In genomic region chr6:30724906-30725667, GRCh38 we compare ENCODE assay signal across 1 cellular context.
TF ChIP-seq lines count a peak whose summit lies in the region.

No MANE protein-coding gene starts in this region.

TF ChIP-seq in K562, 482 proteins besides CTCF, POLR2A, EP300 and RAD21 (continues in another document):
- TF ChIP-seq ILF3 (IDR thresholded peaks at IDR 0.05; ENCODE audit: borderline replicate concordance) (no peak), KDM5B (IDR thresholded peaks at IDR 0.05; ENCODE audit: insufficient replicate concordance, low read depth, low read length) (peak; percentile 35), HDAC2 (IDR thresholded peaks at IDR 0.05) (no peak), FUS (optimal IDR thresholded peaks at IDR 0.05; ENCODE audit: low read depth, low read length) (no peak), TGIF2 (CRISPR knock-in tag; IDR thresholded peaks at IDR 0.05) (no peak), NFXL1 (CRISPR knock-in tag; IDR thresholded peaks at IDR 0.05) (no peak), ELF4 (CRISPR knock-in tag; IDR thresholded peaks at IDR 0.05) (peak; percentile 77; the same call in 1 of the 2 replicates), MYNN (IDR thresholded peaks at IDR 0.05) (peak; percentile 73), MYNN (CRISPR knock-in tag; IDR thresholded peaks at IDR 0.05) (no peak), HBP1 (CRISPR knock-in tag; IDR thresholded peaks at IDR 0.05) (peak; percentile 63; the same call in 1 of the 2 replicates), BRCA1 (IDR thresholded peaks at IDR 0.05) (no peak), BRCA1 (CRISPR knock-in tag; IDR thresholded peaks at IDR 0.05) (no peak), ZNF445 (CRISPR knock-in tag; IDR thresholded peaks at IDR 0.05; ENCODE audit: low read depth) (peak; percentile 45; the same call in 1 of the 2 replicates), ZBED1 (IDR thresholded peaks at IDR 0.05) (peak; percentile 59; the same call in 1 of the 2 replicates), SRF (CRISPR knock-in tag; IDR thresholded peaks at IDR 0.05) (no peak), POLR2AphosphoS2 (IDR thresholded peaks at IDR 0.05; ENCODE audit: low read length) (peak; percentile 55), OTX1 (CRISPR knock-in tag; IDR thresholded peaks at IDR 0.05) (peak; percentile 94), MAFK (IDR thresholded peaks at IDR 0.05; ENCODE audit: low read length) (no peak), L3MBTL2 (IDR thresholded peaks at IDR 0.05) (peak; percentile 24; the same call in 1 of the 2 replicates), PHTF2 (CRISPR knock-in tag; IDR thresholded peaks at IDR 0.05) (no peak), RAD51 (IDR thresholded peaks at IDR 0.05; ENCODE audit: borderline replicate concordance, low read depth) (no peak), ZBTB26 (CRISPR knock-in tag; IDR thresholded peaks at IDR 0.05) (0 out of 2 replicates have a peak, but pooled peaks have one; percentile 12), ZNF311 (CRISPR knock-in tag; IDR thresholded peaks at IDR 0.05) (no peak), KDM4B (IDR thresholded peaks at IDR 0.05; ENCODE audit: borderline replicate concordance in 2 of 2, low read depth in 1 of 2) (no peak), FOXP1 (CRISPR knock-in tag; IDR thresholded peaks at IDR 0.05) (0 out of 2 replicates have a peak, but pooled peaks have one; percentile 21), NFIC (IDR thresholded peaks at IDR 0.05) (no peak), SMAD3 (CRISPR knock-in tag; conservative IDR thresholded peaks at IDR 0.05) (0 out of 2 replicates have a peak, but pooled peaks have one; percentile 36), RBM25 (IDR thresholded peaks at IDR 0.05; ENCODE audit: low read depth, low read length, severe bottlenecking) (no peak), THRAP3 (IDR thresholded peaks at IDR 0.05; ENCODE audit: borderline replicate concordance) (0 out of 2 replicates have a peak, but pooled peaks have one; percentile 57), PHB (CRISPR knock-in tag; IDR thresholded peaks at IDR 0.05) (no peak), MAFG (tag; conservative IDR thresholded peaks at IDR 0.05) (no peak), FOSL1 (tag; conservative IDR thresholded peaks at IDR 0.05) (0 out of 2 replicates have a peak, but pooled peaks have one; percentile 45), ZFX (CRISPR knock-in tag; IDR thresholded peaks at IDR 0.05) (no peak), MBD2 (IDR thresholded peaks at IDR 0.05; ENCODE audit: borderline replicate concordance, low read depth) (peak; percentile 48), HDAC3 (IDR thresholded peaks at IDR 0.05; ENCODE audit: borderline replicate concordance, partially characterized antibody) (peak; percentile 30), ZNF561 (CRISPR knock-in tag; conservative IDR thresholded peaks at IDR 0.05) (0 out of 2 replicates have a peak, but pooled peaks have one; percentile 15), ID3 (CRISPR knock-in tag; IDR thresholded peaks at IDR 0.05) (no peak), ID3 (tag; IDR thresholded peaks at IDR 0.05) (no peak), CSDE1 (IDR thresholded peaks at IDR 0.05) (0 out of 4 replicates have a peak, but pooled peaks of 1 of the 2 experiments have one; percentile 33), TAL1 (IDR thresholded peaks at IDR 0.05) (no peak), SOX6 (IDR thresholded peaks at IDR 0.05) (0 out of 2 replicates have a peak, but pooled peaks have one; percentile 6)
- TF ChIP-seq, protein P1, sequence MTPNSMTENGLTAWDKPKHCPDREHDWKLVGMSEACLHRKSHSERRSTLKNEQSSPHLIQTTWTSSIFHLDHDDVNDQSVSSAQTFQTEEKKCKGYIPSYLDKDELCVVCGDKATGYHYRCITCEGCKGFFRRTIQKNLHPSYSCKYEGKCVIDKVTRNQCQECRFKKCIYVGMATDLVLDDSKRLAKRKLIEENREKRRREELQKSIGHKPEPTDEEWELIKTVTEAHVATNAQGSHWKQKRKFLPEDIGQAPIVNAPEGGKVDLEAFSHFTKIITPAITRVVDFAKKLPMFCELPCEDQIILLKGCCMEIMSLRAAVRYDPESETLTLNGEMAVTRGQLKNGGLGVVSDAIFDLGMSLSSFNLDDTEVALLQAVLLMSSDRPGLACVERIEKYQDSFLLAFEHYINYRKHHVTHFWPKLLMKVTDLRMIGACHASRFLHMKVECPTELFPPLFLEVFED (CRISPR knock-in tag; conservative IDR thresholded peaks at IDR 0.05) = peak; percentile 63; the same call in 1 of the 2 replicates
- TF ChIP-seq, protein P2, sequence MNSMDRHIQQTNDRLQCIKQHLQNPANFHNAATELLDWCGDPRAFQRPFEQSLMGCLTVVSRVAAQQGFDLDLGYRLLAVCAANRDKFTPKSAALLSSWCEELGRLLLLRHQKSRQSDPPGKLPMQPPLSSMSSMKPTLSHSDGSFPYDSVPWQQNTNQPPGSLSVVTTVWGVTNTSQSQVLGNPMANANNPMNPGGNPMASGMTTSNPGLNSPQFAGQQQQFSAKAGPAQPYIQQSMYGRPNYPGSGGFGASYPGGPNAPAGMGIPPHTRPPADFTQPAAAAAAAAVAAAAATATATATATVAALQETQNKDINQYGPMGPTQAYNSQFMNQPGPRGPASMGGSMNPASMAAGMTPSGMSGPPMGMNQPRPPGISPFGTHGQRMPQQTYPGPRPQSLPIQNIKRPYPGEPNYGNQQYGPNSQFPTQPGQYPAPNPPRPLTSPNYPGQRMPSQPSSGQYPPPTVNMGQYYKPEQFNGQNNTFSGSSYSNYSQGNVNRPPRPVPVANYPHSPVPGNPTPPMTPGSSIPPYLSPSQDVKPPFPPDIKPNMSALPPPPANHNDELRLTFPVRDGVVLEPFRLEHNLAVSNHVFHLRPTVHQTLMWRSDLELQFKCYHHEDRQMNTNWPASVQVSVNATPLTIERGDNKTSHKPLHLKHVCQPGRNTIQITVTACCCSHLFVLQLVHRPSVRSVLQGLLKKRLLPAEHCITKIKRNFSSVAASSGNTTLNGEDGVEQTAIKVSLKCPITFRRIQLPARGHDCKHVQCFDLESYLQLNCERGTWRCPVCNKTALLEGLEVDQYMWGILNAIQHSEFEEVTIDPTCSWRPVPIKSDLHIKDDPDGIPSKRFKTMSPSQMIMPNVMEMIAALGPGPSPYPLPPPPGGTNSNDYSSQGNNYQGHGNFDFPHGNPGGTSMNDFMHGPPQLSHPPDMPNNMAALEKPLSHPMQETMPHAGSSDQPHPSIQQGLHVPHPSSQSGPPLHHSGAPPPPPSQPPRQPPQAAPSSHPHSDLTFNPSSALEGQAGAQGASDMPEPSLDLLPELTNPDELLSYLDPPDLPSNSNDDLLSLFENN (IDR thresholded peaks at IDR 0.05; ENCODE audit: low read depth in 2 of 2, low read length in 2 of 2) = peak in 1 of 2 experiments; percentile 31; a peak in 1 of 4 replicates
- TF ChIP-seq, protein P3, sequence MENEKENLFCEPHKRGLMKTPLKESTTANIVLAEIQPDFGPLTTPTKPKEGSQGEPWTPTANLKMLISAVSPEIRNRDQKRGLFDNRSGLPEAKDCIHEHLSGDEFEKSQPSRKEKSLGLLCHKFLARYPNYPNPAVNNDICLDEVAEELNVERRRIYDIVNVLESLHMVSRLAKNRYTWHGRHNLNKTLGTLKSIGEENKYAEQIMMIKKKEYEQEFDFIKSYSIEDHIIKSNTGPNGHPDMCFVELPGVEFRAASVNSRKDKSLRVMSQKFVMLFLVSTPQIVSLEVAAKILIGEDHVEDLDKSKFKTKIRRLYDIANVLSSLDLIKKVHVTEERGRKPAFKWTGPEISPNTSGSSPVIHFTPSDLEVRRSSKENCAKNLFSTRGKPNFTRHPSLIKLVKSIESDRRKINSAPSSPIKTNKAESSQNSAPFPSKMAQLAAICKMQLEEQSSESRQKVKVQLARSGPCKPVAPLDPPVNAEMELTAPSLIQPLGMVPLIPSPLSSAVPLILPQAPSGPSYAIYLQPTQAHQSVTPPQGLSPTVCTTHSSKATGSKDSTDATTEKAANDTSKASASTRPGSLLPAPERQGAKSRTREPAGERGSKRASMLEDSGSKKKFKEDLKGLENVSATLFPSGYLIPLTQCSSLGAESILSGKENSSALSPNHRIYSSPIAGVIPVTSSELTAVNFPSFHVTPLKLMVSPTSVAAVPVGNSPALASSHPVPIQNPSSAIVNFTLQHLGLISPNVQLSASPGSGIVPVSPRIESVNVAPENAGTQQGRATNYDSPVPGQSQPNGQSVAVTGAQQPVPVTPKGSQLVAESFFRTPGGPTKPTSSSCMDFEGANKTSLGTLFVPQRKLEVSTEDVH (IDR thresholded peaks at IDR 0.05; ENCODE audit: low read depth, partially characterized antibody) = no peak
- TF ChIP-seq, protein P4, sequence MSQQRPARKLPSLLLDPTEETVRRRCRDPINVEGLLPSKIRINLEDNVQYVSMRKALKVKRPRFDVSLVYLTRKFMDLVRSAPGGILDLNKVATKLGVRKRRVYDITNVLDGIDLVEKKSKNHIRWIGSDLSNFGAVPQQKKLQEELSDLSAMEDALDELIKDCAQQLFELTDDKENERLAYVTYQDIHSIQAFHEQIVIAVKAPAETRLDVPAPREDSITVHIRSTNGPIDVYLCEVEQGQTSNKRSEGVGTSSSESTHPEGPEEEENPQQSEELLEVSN (IDR thresholded peaks at IDR 0.05; ENCODE audit: borderline replicate concordance in 1 of 2, extremely low read depth in 1 of 2, insufficient read depth in 1 of 2, insufficient read length in 1 of 2, low read depth in 1 of 2, low read length in 1 of 2, poor library complexity in 1 of 2, severe bottlenecking in 1 of 2) = peak in 1 of 2 experiments; percentile 44
- TF ChIP-seq, protein P5, sequence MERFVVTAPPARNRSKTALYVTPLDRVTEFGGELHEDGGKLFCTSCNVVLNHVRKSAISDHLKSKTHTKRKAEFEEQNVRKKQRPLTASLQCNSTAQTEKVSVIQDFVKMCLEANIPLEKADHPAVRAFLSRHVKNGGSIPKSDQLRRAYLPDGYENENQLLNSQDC (CRISPR knock-in tag; IDR thresholded peaks at IDR 0.05) = peak; percentile 68; the same call in 1 of the 2 replicates
- TF ChIP-seq, protein P6, sequence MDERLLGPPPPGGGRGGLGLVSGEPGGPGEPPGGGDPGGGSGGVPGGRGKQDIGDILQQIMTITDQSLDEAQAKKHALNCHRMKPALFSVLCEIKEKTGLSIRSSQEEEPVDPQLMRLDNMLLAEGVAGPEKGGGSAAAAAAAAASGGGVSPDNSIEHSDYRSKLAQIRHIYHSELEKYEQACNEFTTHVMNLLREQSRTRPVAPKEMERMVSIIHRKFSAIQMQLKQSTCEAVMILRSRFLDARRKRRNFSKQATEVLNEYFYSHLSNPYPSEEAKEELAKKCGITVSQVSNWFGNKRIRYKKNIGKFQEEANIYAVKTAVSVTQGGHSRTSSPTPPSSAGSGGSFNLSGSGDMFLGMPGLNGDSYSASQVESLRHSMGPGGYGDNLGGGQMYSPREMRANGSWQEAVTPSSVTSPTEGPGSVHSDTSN (CRISPR knock-in tag; IDR thresholded peaks at IDR 0.05; ENCODE audit: low read depth) = no peak
- TF ChIP-seq, protein P6 (tag; conservative IDR thresholded peaks at IDR 0.05; ENCODE audit: low read depth) = no peak
- TF ChIP-seq, protein P7, sequence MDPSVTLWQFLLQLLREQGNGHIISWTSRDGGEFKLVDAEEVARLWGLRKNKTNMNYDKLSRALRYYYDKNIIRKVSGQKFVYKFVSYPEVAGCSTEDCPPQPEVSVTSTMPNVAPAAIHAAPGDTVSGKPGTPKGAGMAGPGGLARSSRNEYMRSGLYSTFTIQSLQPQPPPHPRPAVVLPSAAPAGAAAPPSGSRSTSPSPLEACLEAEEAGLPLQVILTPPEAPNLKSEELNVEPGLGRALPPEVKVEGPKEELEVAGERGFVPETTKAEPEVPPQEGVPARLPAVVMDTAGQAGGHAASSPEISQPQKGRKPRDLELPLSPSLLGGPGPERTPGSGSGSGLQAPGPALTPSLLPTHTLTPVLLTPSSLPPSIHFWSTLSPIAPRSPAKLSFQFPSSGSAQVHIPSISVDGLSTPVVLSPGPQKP (CRISPR knock-in tag; IDR thresholded peaks at IDR 0.05) = no peak
- TF ChIP-seq, protein P8, sequence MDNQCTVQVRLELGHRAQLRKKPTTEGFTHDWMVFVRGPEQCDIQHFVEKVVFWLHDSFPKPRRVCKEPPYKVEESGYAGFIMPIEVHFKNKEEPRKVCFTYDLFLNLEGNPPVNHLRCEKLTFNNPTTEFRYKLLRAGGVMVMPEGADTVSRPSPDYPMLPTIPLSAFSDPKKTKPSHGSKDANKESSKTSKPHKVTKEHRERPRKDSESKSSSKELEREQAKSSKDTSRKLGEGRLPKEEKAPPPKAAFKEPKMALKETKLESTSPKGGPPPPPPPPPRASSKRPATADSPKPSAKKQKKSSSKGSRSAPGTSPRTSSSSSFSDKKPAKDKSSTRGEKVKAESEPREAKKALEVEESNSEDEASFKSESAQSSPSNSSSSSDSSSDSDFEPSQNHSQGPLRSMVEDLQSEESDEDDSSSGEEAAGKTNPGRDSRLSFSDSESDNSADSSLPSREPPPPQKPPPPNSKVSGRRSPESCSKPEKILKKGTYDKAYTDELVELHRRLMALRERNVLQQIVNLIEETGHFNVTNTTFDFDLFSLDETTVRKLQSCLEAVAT (IDR thresholded peaks at IDR 0.05) = no peak
